8 cellular contexts compared by ENCODE assay signal in the genomic region with DNA sequence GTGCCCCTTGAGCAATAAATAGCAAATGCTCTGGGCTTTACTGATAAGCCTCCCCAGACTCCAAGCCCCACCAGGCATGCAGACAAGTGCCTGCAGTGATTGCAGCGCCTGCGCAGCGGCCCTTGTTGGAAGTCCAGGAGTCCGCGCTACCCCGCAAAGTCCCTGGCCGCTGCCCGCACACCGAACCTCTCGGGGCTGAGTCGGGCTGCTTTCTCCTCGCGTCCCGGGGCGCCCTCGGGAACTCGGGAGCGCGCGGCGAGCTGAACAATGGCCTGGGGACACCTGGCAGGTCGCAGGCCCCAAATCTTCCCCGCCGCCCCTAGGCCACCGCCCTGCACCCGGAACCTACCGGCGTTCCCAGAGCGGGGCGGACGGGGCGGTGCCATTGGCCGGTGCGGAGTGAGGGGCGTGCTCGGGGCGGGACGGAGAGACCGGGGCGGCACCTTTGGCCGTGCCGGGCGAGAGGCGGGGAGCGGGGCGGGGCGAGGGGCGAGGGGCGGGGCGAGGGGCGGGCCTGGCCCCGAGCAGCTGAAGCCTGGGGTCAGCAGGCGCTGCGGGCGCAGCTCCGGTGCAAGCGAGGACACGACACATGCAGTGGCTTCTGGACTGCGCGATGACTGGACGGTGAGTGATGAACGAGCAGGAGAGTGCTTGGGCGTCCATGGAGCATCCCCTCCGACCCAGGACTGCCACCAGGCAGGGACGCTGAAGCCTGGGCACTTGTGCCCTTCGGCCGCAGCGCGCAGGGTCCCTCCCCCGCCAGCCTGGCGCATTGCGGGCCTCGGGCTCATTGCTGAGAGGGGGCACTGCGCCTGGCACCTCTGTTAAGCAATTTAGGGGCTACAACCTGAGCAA. TPM values are rescaled to one million over a fixed set of nuclear protein-coding genes. Genes with fewer than 3 reads are reported as not detected.
DNase-seq lines count a peak whose midpoint lies in the region; ATAC-seq, FAIRE-seq and TF ChIP-seq lines count a peak whose summit lies in the region.

A gene with protein sequence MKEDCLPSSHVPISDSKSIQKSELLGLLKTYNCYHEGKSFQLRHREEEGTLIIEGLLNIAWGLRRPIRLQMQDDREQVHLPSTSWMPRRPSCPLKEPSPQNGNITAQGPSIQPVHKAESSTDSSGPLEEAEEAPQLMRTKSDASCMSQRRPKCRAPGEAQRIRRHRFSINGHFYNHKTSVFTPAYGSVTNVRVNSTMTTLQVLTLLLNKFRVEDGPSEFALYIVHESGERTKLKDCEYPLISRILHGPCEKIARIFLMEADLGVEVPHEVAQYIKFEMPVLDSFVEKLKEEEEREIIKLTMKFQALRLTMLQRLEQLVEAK (plus strand): TSS at position 560 of the 855 bp plus-strand sequence. CDS start 10,401 bp downstream, outside the sequence.

- ATAC-seq in HG02623 (IDR thresholded peaks at IDR 0.05; ENCODE audit: unreplicated experiment) (peak; percentile 95), T-helper 17 cell (peak; percentile 100), right cardiac atrium (peak; percentile 95 to 96)

- H3K4me3 Mint-ChIP-seq in T-helper 17 cell: peak within 1 kb of the TSS; percentile 86

- peaks cover 8% of the 10 kb centered on the region for H3K36me3 Mint-ChIP-seq in T-helper 17 cell (ENCODE audit: low read depth)

- H3K4me1 ChIP-seq in right cardiac atrium (ENCODE audit: control insufficient read depth, insufficient read depth, low read length) (peaks cover 31% of the 10 kb centered on the region), rectal smooth muscle tissue (ENCODE audit: control insufficient read depth, insufficient read depth, low read length) (peaks cover 8% of the 10 kb centered on the region), vagina (peaks cover 56% of the 10 kb centered on the region)

- peak within 1 kb of the TSS; percentile 56 for H3K4me3 ChIP-seq in right cardiac atrium (ENCODE audit: low read length)
- peak within 1 kb of the TSS; percentile 80 for H3K4me3 ChIP-seq in rectal smooth muscle tissue (ENCODE audit: low read length)
- peak within 1 kb of the TSS; percentile 63 to 75 for H3K4me3 ChIP-seq in vagina

- peak; percentile 96 for FAIRE-seq in GM12892 (lab: Jason Lieb, UNC)

- peaks cover 15% of the 10 kb centered on the region for H3K4me1 Mint-ChIP-seq in T-helper 17 cell

- TF ChIP-seq POLR2A in GM12892 (IDR thresholded peaks at IDR 0.05; ENCODE audit: low read depth, low read length) (peak; percentile 88), vagina (IDR thresholded peaks at IDR 0.05) (peak in 1 of 2 donors; percentile 76)

- H3K9me3 ChIP-seq in T-helper 17 cell (ENCODE audit: control insufficient read depth, low read length, poor library complexity, severe bottlenecking): no peaks in the 10 kb centered on the region
- no peaks in the 10 kb centered on the region for H3K9me3 ChIP-seq in right cardiac atrium (ENCODE audit: control insufficient read depth, low read length)
- H3K9me3 ChIP-seq in vagina: no peaks in the 10 kb centered on the region

- DNase-seq in GM12892 (ENCODE audit: insufficient read length): peak; percentile 98
- DNase-seq in NCI-H1105 (lab: John Stamatoyannopoulos, UW): peak; percentile 66
- peak; percentile 85 to 91 (median 89) for DNase-seq in T-helper 17 cell
- DNase-seq in right cardiac atrium: peak; percentile 95 to 98 (median 98)
- peak in 1 of 2 donors; percentile 91 for DNase-seq in vagina (ENCODE audit: extremely low spot score in 2 of 2)

- TF ChIP-seq CTCF in vagina (IDR thresholded peaks at IDR 0.05): peak in 1 of 3 experiments; percentile 16

- intact Hi-C loops in right cardiac atrium (cut with DNase I) (no loop called here), vagina (cut with DNase I) (no loop called here)

- H3K27ac ChIP-seq in angular gyrus (ENCODE audit: low read depth, low read length) (peak within 1 kb of the TSS; percentile 99), right cardiac atrium (ENCODE audit: low read length) (peak within 1 kb of the TSS; percentile 92), rectal smooth muscle tissue (ENCODE audit: low read depth, low read length) (peak within 1 kb of the TSS; percentile 85), vagina (peak within 1 kb of the TSS; percentile 83)

- no peaks in the 10 kb centered on the region for H3K27me3 Mint-ChIP-seq in T-helper 17 cell

- peak within 1 kb of the TSS; percentile 77 for H3K27ac Mint-ChIP-seq in T-helper 17 cell

- H3K27me3 ChIP-seq in right cardiac atrium (ENCODE audit: control insufficient read depth, insufficient read depth): no peaks in the 10 kb centered on the region
- no peaks in the 10 kb centered on the region for H3K27me3 ChIP-seq in rectal smooth muscle tissue (ENCODE audit: control insufficient read depth, insufficient read depth, low read length)
- H3K27me3 ChIP-seq in vagina: no peaks in the 10 kb centered on the region

- WGBS in right cardiac atrium: 1% methylated on average over 74 of the region's 74 CpGs

- H3K36me3 ChIP-seq in rectal smooth muscle tissue (ENCODE audit: control insufficient read depth, insufficient read depth, low read length): peaks cover 5% of the 10 kb centered on the region
- H3K36me3 ChIP-seq in vagina: no peaks in the 10 kb centered on the region

- peak within 1 kb of the TSS; percentile 36 for H3K9ac ChIP-seq in rectal smooth muscle tissue (ENCODE audit: low read length)

RNA-seq across cellular contexts. Expression of the gene that starts here (rescaled TPM):
- polyA plus RNA-seq in GM12892 (2012; ENCODE audit: missing spikeins): 29.4 TPM
- 1 to 10 TPM; 1.5 to 2.9 TPM for total RNA-seq in T-helper 17 cell
- total RNA-seq in right cardiac atrium: 10 to 100 TPM; 57.9 to 92.1 (median 76.3) TPM
- polyA plus RNA-seq in right cardiac atrium: 45.4 TPM
- total RNA-seq in vagina: 29.2 TPM
